Comparison of ENCODE assay signal across 26 cellular contexts in the genomic region with DNA sequence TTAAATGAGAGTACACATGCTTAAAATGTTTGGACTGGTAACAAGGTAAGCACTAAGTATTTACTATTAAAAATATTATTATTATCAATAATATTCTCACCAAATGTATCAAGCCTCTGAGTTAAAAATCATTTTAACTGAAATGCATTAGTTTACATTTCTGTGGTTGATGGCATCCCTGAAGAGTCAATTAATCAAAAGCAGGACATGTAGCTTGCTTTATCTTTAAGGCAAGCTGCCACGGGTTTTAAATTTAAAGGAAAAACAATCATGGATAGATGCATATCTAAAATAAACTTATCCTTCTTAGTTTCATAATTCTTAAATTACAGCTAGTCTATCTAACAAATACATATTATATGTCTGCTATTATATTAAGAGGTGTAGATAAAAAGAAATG.
DNase-seq lines count a peak whose midpoint lies in the region; TF ChIP-seq lines count a peak whose summit lies in the region.
"Had no signal": no experiment of that assay in that cellular context is flagged by ENCODE, and none has a peak within 500 bp of the region (broad histone marks: within the 10 kb centered on the region; RNA-seq: fewer than 3 reads in every experiment).

No MANE protein-coding gene starts in this region.

- no peak overlapping the region for H2AK5ac ChIP-seq in mesenchymal stem cell (ENCODE audit: low read length, severe bottlenecking)

- H2BK120ac ChIP-seq in mesenchymal stem cell (ENCODE audit: low read depth, low read length) = no peak overlapping the region

- H3K27ac ChIP-seq in mesenchymal stem cell (ENCODE audit: low read length, poor library complexity, severe bottlenecking) = no peak overlapping the region
- H3K27ac ChIP-seq in neural progenitor cell = no peak overlapping the region
- H3K27ac ChIP-seq: PC-9, SJCRH30 had no signal

- H3F3A ChIP-seq in neural progenitor cell (ENCODE audit: low read depth) = no peaks in the 10 kb centered on the region

- no peak overlapping the region for H2BK15ac ChIP-seq in mesenchymal stem cell (ENCODE audit: low read depth, poor library complexity, severe bottlenecking)

- no peaks in the 10 kb centered on the region for H3K9me3 ChIP-seq in mesenchymal stem cell (ENCODE audit: control insufficient read depth, low read length)
- no peaks in the 10 kb centered on the region for H3K9me3 ChIP-seq in neural progenitor cell (ENCODE audit: low read depth)
- H3K9me3 ChIP-seq: BE2C, SJCRH30 had no signal

- H3K4me2 ChIP-seq in mesenchymal stem cell (ENCODE audit: low read length, poor library complexity, severe bottlenecking) (no peak overlapping the region), neural progenitor cell (no peak overlapping the region)
- H3K4me2 ChIP-seq: PC-9 had no signal

- no peaks in the 10 kb centered on the region for H3K36me3 Mint-ChIP-seq in Calu3 (ENCODE audit: insufficient read depth, unreplicated experiment)
- H3K36me3 Mint-ChIP-seq in brain = no peaks in the 10 kb centered on the region
- no peaks in the 10 kb centered on the region for H3K36me3 Mint-ChIP-seq in neural progenitor cell
- H3K36me3 Mint-ChIP-seq: CD14-positive monocyte had no signal

- H2AFZ ChIP-seq in mesenchymal stem cell (ENCODE audit: low read depth, low read length) (no peak overlapping the region), neural progenitor cell (replicated peaks) (no peak overlapping the region)
- H2AFZ ChIP-seq: PC-9 had no signal

- no CpG with 5 or more reads among the region's 1 CpG for whole genome bisulfite sequencing in mesenchymal stem cell

- intact Hi-C loops in Calu3 (cut with micrococcal nuclease; ENCODE audit: unreplicated experiment) (no loop called here), head of caudate nucleus (cut with DNase I) (no loop called here), posterior vena cava (cut with DNase I) (loop anchor here in 1 of 2 donors (2.0 kb wide), 1 partner anchor 69 kb away; no protein-coding TSS in a partner anchor)

- no peaks in the 10 kb centered on the region for H4K20me1 ChIP-seq in neural progenitor cell (ENCODE audit: low read depth)

- no peak overlapping the region for H3K4ac ChIP-seq in mesenchymal stem cell (ENCODE audit: low read depth in 1 of 2, low read length in 2 of 2)

- H3K14ac ChIP-seq in mesenchymal stem cell (ENCODE audit: low read length in 2 of 2) = no peak overlapping the region

- no peaks in the 10 kb centered on the region for H3K79me1 ChIP-seq in mesenchymal stem cell (replicated peaks; ENCODE audit: low read length, poor library complexity, severe bottlenecking)

- H4K91ac ChIP-seq in mesenchymal stem cell (ENCODE audit: low read length) = no peak overlapping the region

- CTCF ChIA-PET in Calu3 (lab: Charles Lee) = no interaction called here

- H3K27me3 Mint-ChIP-seq in Calu3 (ENCODE audit: unreplicated experiment) (no peaks in the 10 kb centered on the region), brain (peaks cover 2% of the 10 kb centered on the region), neural progenitor cell (ENCODE audit: insufficient read depth, low read depth) (no peaks in the 10 kb centered on the region)

- H3K4me3 Mint-ChIP-seq in Calu3 (ENCODE audit: low read depth, unreplicated experiment) (no peak overlapping the region), brain (peak overlapping the region in 1 of 5 experiments; percentile 5), neural progenitor cell (no peak overlapping the region)
- H3K4me3 Mint-ChIP-seq: CD14-positive monocyte had no signal

- H3K9me3 Mint-ChIP-seq in Calu3 (ENCODE audit: low read depth, unreplicated experiment) (no peaks in the 10 kb centered on the region), brain (peaks cover 0 to 5% (median 4%) of the 10 kb centered on the region in 5 experiments), neural progenitor cell (no peaks in the 10 kb centered on the region)

- no TSS peak for BruUV-seq in Calu3 (replicated peaks; lab: Mats Ljungman, UMichigan)

- DNase-seq in Calu3 (no peak), NCI-H226 (peak; percentile 7), mesenchymal stem cell (peak; percentile 39), neural progenitor cell (ENCODE audit: low spot score) (no peak), head of caudate nucleus (no peak), posterior vena cava (ENCODE audit: low spot score) (no peak), activated T-cell treated with anti-CD3 and anti-CD28 coated beads for 4 hours (no peak)
- DNase-seq: 8988T; ACHN; BE2C; DMS153; DND-41; Kasumi-1; MV-4-11; NCI-H1105; NCI-H146; NCI-H1930; NCI-H2107; NCI-H446; NCI-H524 treated with DMSO at 0.1 percent for 48 hours; NCI-H82; NK-92 treated with Interleukin-12 subunit alpha and Interleukin-12 subunit beta, amount 100 ng/mL, for 24 hours; PC-9; SJCRH30 had no signal

- peaks cover 8% of the 10 kb centered on the region for H3K4me1 ChIP-seq in mesenchymal stem cell (ENCODE audit: control insufficient read depth, insufficient read depth, low read depth, low read length)
- H3K4me1 ChIP-seq in neural progenitor cell = peaks cover 19% of the 10 kb centered on the region
- H3K4me1 ChIP-seq: BE2C, SJCRH30 had no signal

- H3K4me3 ChIP-seq in mesenchymal stem cell (ENCODE audit: insufficient read depth in 1 of 2, low read depth in 1 of 2, low read length in 2 of 2) (no peak overlapping the region), neural progenitor cell (no peak overlapping the region)
- H3K4me3 ChIP-seq: PC-9, SJCRH30 had no signal

- H3K79me2 ChIP-seq in neural progenitor cell (ENCODE audit: low read depth) = no peaks in the 10 kb centered on the region

- H2BK12ac ChIP-seq in mesenchymal stem cell (ENCODE audit: low read length in 2 of 2) = no peak overlapping the region

- no peaks in the 10 kb centered on the region for H3K36me3 ChIP-seq in mesenchymal stem cell (ENCODE audit: control insufficient read depth in 1 of 2, insufficient read depth in 2 of 2, low read depth in 1 of 2, low read length in 2 of 2)
- no peaks in the 10 kb centered on the region for H3K36me3 ChIP-seq in neural progenitor cell
- H3K36me3 ChIP-seq: BE2C, SJCRH30 had no signal

- no peak overlapping the region for H2BK5ac ChIP-seq in mesenchymal stem cell (ENCODE audit: low read depth, low read length, poor library complexity, severe bottlenecking)

- TF ChIP-seq CTCF in Calu3 (IDR thresholded peaks at IDR 0.05; ENCODE audit: unreplicated experiment) (no peak), brain (conservative IDR thresholded peaks at IDR 0.05) (no peak), neural progenitor cell (IDR thresholded peaks at IDR 0.05) (no peak)

- H3K9ac ChIP-seq in mesenchymal stem cell (ENCODE audit: low read length) (no peak overlapping the region), neural progenitor cell (no peak overlapping the region)

- H3K4me1 Mint-ChIP-seq in Calu3 (ENCODE audit: low read depth, unreplicated experiment) (no peaks in the 10 kb centered on the region), brain (peaks cover 49% of the 10 kb centered on the region), neural progenitor cell (peaks cover 21% of the 10 kb centered on the region)
- H3K4me1 Mint-ChIP-seq: CD14-positive monocyte had no signal

- H4K8ac ChIP-seq in mesenchymal stem cell (ENCODE audit: low read length) = no peak overlapping the region

- H3K23ac ChIP-seq in mesenchymal stem cell (ENCODE audit: low read length in 2 of 2) = no peak overlapping the region

- no peak overlapping the region for H3K18ac ChIP-seq in mesenchymal stem cell (ENCODE audit: low read depth in 1 of 2, low read length in 2 of 2)

- H3K27ac Mint-ChIP-seq in Calu3 (ENCODE audit: unreplicated experiment) (peak overlapping the region; percentile 63), brain (peak overlapping the region in 3 of 5 experiments; percentile 12 to 56 (median 36)), neural progenitor cell (no peak overlapping the region)
- H3K27ac Mint-ChIP-seq: CD14-positive monocyte had no signal

- H3K27me3 ChIP-seq in mesenchymal stem cell (ENCODE audit: control insufficient read depth in 1 of 2, insufficient read depth in 1 of 2, low read length in 2 of 2) = no peaks in the 10 kb centered on the region
- no peaks in the 10 kb centered on the region for H3K27me3 ChIP-seq in neural progenitor cell
- H3K27me3 ChIP-seq: BE2C, SJCRH30 had no signal

Comparison
In these comparisons a context has a peak if more than half of its experiments do, and no peak if none do; other contexts are left out.
1. DNase-seq: peak in NCI-H226 (single experiment) and mesenchymal stem cell (single experiment); none in Calu3 (single experiment), neural progenitor cell (single experiment), head of caudate nucleus (0 of 42), posterior vena cava (single experiment) and activated T-cell treated with anti-CD3 and anti-CD28 coated beads for 4 hours (single experiment).